12 cellular contexts compared by ENCODE assay signal in genomic region chr10:12875100-12875499, GRCh38.
A peak's percentile ranks its signal among the peaks of the same experiment; 100 is the strongest.
DNase-seq lines count a peak whose midpoint lies in the region; ATAC-seq and TF ChIP-seq lines count a peak whose summit lies in the region.
"Had no signal": no experiment of that assay in that cellular context is flagged by ENCODE, and none has a peak within 500 bp of the region (broad histone marks: within the 10 kb centered on the region; RNA-seq: fewer than 3 reads in every experiment).

No MANE protein-coding gene starts in this region.

- no peaks in the 10 kb centered on the region for H3K36me3 ChIP-seq in body of pancreas (replicated peaks in 1 of 2; ENCODE audit: insufficient read depth in 1 of 2, low read depth in 2 of 2)

- no peak for TF ChIP-seq CTCF in body of pancreas (IDR thresholded peaks at IDR 0.05)

- intact Hi-C loops in body of pancreas (cut with DNase I): no loop called here

- ATAC-seq in body of pancreas (peak; percentile 6), HG03280 (IDR thresholded peaks at IDR 0.05; ENCODE audit: unreplicated experiment) (no peak), GM21619 (IDR thresholded peaks at IDR 0.05; ENCODE audit: unreplicated experiment) (no peak), HG02610 (IDR thresholded peaks at IDR 0.05; ENCODE audit: unreplicated experiment) (no peak)
- ATAC-seq: activated T-cell treated with anti-CD3 and anti-CD28 coated beads, Interleukin-2, amount 50 U/mL, for 72 hours; mucosa of descending colon had no signal

- 47 to 48% methylated on average over 5 of the region's 5 CpGs for WGBS in body of pancreas, 2 donors

- H3K27me3 ChIP-seq in body of pancreas: no peaks in the 10 kb centered on the region

- H3K4me1 ChIP-seq in body of pancreas: peaks cover 7% of the 10 kb centered on the region

- no peaks in the 10 kb centered on the region for H3K9me3 ChIP-seq in body of pancreas
- H3K9me3 ChIP-seq: mucosa of descending colon had no signal

- H3K27ac ChIP-seq in body of pancreas: no peak overlapping the region

- peak; percentile 41 for DNase-seq in Ammon's horn (ENCODE audit: low spot score)
- DNase-seq in NCI-H1092 treated with DMSO at 0.1 percent for 48 hours (lab: John Stamatoyannopoulos, UW): peak; percentile 62
- DNase-seq in body of pancreas: peak in 3 of 4 donors; percentile 11 to 26 (median 21)
- peak; percentile 31 for DNase-seq in middle frontal gyrus (ENCODE audit: extremely low spot score, low spot score)
- DNase-seq in T-helper 1 cell: no peak
- DNase-seq: activated T-cell treated with anti-CD3 and anti-CD28 coated beads, Interleukin-2, amount 50 U/mL, for 72 hours; hypothalamus; stimulated activated CD4-positive, alpha-beta T cell treated with anti-CD3 and anti-CD28 coated beads, Interleukin-2, amount 100 ng/mL, for 48 hours had no signal

- no peak for TF ChIP-seq POLR2A in body of pancreas (IDR thresholded peaks at IDR 0.05)

- no peak overlapping the region for H3K4me3 ChIP-seq in body of pancreas
- H3K4me3 ChIP-seq: mucosa of descending colon had no signal

Comparison
In these comparisons a context has a peak if more than half of its experiments do, and no peak if none do; other contexts are left out.
1. DNase-seq: peak in Ammon's horn (single experiment), NCI-H1092 treated with DMSO at 0.1 percent for 48 hours (single experiment), body of pancreas (3 of 4) and middle frontal gyrus (single experiment); none in T-helper 1 cell (0 of 5).